In genomic region chr16:46789499-46790414, GRCh38 we compare ENCODE assay signal across 8 cellular contexts.
DNase-seq lines count a peak whose midpoint lies in the region; ATAC-seq lines count a peak whose summit lies in the region.

No MANE protein-coding gene starts in this region.

- peak overlapping the region; percentile 59 for H3K4me3 ChIP-seq in endocrine pancreas (ENCODE audit: control insufficient read depth, insufficient read depth, low read length)

- peaks cover under 1% of the 10 kb centered on the region for H3K9me3 ChIP-seq in endocrine pancreas (ENCODE audit: control insufficient read depth, low read length)

- H3K27me3 ChIP-seq in endocrine pancreas (ENCODE audit: control insufficient read depth, insufficient read depth, low read length): no peaks in the 10 kb centered on the region

- H3K4me1 ChIP-seq in endocrine pancreas (ENCODE audit: control insufficient read depth, insufficient read depth, low read length): peaks cover 3% of the 10 kb centered on the region

- peak; percentile 84 for ATAC-seq in GM18511 (IDR thresholded peaks at IDR 0.05; ENCODE audit: unreplicated experiment)
- peak; percentile 81 for ATAC-seq in HG02852 (IDR thresholded peaks at IDR 0.05; ENCODE audit: unreplicated experiment)

- H3K36me3 ChIP-seq in endocrine pancreas (ENCODE audit: control insufficient read depth, insufficient read depth, low read length): no peaks in the 10 kb centered on the region

- peak overlapping the region; percentile 10 for H3K9ac ChIP-seq in endocrine pancreas (ENCODE audit: control insufficient read depth, insufficient read depth, low read length)

- DNase-seq in NCI-H526 treated with DMSO at 0.1 percent for 48 hours (lab: John Stamatoyannopoulos, UW): peak; percentile 14
- DNase-seq in activated CD8-positive, alpha-beta memory T cell treated with anti-CD3 and anti-CD28 coated beads, Interleukin-2, amount 50 U/mL, for 1 hour (ENCODE audit: extremely low read depth): peak; percentile 36
- DNase-seq in midbrain (lab: John Stamatoyannopoulos, UW): peak; percentile 30
- peak; percentile 60 to 64 for DNase-seq in stimulated activated CD8-positive, alpha-beta memory T cell treated with anti-CD3 and anti-CD28 coated beads, Interleukin-15, amount 100 ng/mL, for 4 hours (ENCODE audit: low read depth in 2 of 2)
- no peak for DNase-seq in DMS79 (lab: John Stamatoyannopoulos, UW)
